8 cellular contexts compared by ENCODE assay signal in the genomic region with DNA sequence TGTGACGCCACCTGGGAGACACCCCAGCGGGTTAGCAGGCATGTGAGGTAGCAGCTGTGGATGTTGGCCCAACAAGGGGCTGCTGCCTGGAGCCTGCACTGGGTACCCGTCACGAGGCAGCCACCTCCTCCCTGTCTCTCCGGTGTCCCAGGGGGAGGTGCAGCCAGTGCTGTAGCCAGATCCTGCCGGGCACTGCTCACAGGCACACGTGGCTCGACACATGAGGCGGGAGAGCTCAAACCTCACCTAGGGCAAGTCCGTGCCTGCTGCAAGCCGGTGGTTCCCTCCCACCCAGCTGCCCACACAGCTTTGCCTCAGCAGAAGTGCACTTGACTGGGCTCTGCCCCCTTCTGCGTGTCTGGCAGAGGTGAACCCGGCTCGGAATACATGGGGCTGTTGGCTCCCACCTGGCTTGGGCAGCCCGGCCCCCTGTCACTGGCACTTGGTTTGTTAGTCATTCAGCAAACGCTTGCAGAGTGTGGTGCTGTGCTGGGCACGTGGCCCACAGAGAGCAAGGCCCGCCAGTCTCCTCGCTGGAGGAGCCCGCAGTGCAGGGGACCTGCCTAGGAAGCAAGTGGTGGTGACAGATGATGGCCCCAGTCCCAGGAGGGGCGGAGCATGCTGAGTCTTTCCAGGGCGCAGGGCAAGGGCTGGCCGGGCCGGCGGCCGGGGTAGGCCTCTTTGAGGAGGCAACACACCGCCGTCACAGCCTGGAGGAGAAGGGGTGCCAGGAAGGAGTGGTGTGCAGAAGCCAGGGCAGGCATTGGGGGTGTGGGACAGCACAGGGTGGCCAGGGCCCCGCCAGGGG. TPM values are rescaled to one million over a fixed set of nuclear protein-coding genes. Genes with fewer than 3 reads are reported as not detected.
DNase-seq lines count a peak whose midpoint lies in the region; ATAC-seq and TF ChIP-seq lines count a peak whose summit lies in the region.

No MANE protein-coding gene starts in this region.

- no peak for TF ChIP-seq CTCF in thyroid gland (IDR thresholded peaks at IDR 0.05)

- H3K4me3 Mint-ChIP-seq in T-helper 17 cell: no peak overlapping the region

- intact Hi-C loops in thyroid gland (cut with DNase I): no loop called here

- 15 to 22% methylated on average over 9 to 16 of the region's 29 CpGs for WGBS in thyroid gland, 2 donors

- H3K9me3 ChIP-seq in T-helper 17 cell (ENCODE audit: control insufficient read depth, low read length, poor library complexity, severe bottlenecking) (no peaks in the 10 kb centered on the region), thyroid gland (no peaks in the 10 kb centered on the region)

- H3K4me1 ChIP-seq in thyroid gland: peaks cover 18 to 34% of the 10 kb centered on the region in 2 donors

- H3K36me3 ChIP-seq in thyroid gland: no peaks in the 10 kb centered on the region

- H3K4me1 Mint-ChIP-seq in T-helper 17 cell: peaks cover 7% of the 10 kb centered on the region

- no peak overlapping the region for H3K4me3 ChIP-seq in thyroid gland (replicated peaks in 1 of 3)

- TF ChIP-seq POLR2A in thyroid gland (IDR thresholded peaks at IDR 0.05): no peak

- H3K27ac Mint-ChIP-seq in T-helper 17 cell: peak overlapping the region; percentile 57

- H3K36me3 Mint-ChIP-seq in T-helper 17 cell (ENCODE audit: low read depth): no peaks in the 10 kb centered on the region

- H3K27ac ChIP-seq in thyroid gland: peak overlapping the region; percentile 57 to 66 (median 62)

- H3K27me3 ChIP-seq in thyroid gland: no peaks in the 10 kb centered on the region

- ATAC-seq in T-helper 17 cell: no peak
- no peak for ATAC-seq in GM19324 (IDR thresholded peaks at IDR 0.05; ENCODE audit: low FRiP score, unreplicated experiment)
- no peak for ATAC-seq in GM18511 (IDR thresholded peaks at IDR 0.05; ENCODE audit: unreplicated experiment)
- ATAC-seq in GM19463 (IDR thresholded peaks at IDR 0.05; ENCODE audit: unreplicated experiment): no peak

- DNase-seq in NCI-H1417 (lab: John Stamatoyannopoulos, UW) (peak; percentile 89 to 98 (median 97)), T-helper 17 cell (no peak), iPS-NIHi11 (ENCODE audit: low spot score) (peak; percentile 29), thyroid gland (peak; percentile 93 to 96), HCEC 1CT (no peak)

- H3K27me3 Mint-ChIP-seq in T-helper 17 cell: peaks cover 16% of the 10 kb centered on the region

RNA-seq across cellular contexts. Expression of gene SH3TC1, which starts 10.1 kb away (rescaled TPM):
- total RNA-seq in T-helper 17 cell (100 to 1,000 TPM; 134 TPM), thyroid gland (10 to 100 TPM; 13.5 to 29.5 (median 16.4) TPM)

RNA-seq across cellular contexts. Expression of gene ABLIM2, which starts 30.3 kb away (rescaled TPM):
- total RNA-seq in T-helper 17 cell (1 to 10 TPM; 4.1 to 4.3 TPM), thyroid gland (10 to 100 TPM in 2 of 4 donors, 1 to 10 TPM in 2; 9.2 to 24.0 (median 12.3) TPM)

Comparison
In these comparisons a context has a peak if more than half of its experiments do, and no peak if none do; other contexts are left out.
1. DNase-seq: peak in NCI-H1417 (3 of 3), iPS-NIHi11 (single experiment) and thyroid gland (2 of 2); none in T-helper 17 cell (0 of 3) and HCEC 1CT (single experiment).
2. RNA of gene SH3TC1, which starts 10.1 kb away (total RNA-seq): 134 TPM in T-helper 17 cell; 13.5 to 29.5 TPM in thyroid gland; every median in the first group is over 4 times any median in the second.